In genomic region chr7:7819442-7820247, GRCh38 we compare ENCODE assay signal across 16 cellular contexts.
A peak's percentile ranks its signal among the peaks of the same experiment; 100 is the strongest.
DNase-seq lines count a peak whose midpoint lies in the region; ATAC-seq and TF ChIP-seq lines count a peak whose summit lies in the region.
"Had no signal": no experiment of that assay in that cellular context is flagged by ENCODE, and none has a peak within 500 bp of the region (broad histone marks: within the 10 kb centered on the region; RNA-seq: fewer than 3 reads in every experiment).

No MANE protein-coding gene starts in this region.

- no peaks in the 10 kb centered on the region for H3K9me3 ChIP-seq in body of pancreas
- H3K9me3 ChIP-seq: colonic mucosa had no signal

- ATAC-seq in GM19324 (IDR thresholded peaks at IDR 0.05; ENCODE audit: low FRiP score, unreplicated experiment) (peak; percentile 51), HG02798 (IDR thresholded peaks at IDR 0.05; ENCODE audit: poor library complexity, unreplicated experiment) (peak; percentile 47), HG03521 (IDR thresholded peaks at IDR 0.05; ENCODE audit: unreplicated experiment) (peak; percentile 36), body of pancreas (no peak)
- ATAC-seq: activated naive CD4-positive, alpha-beta T cell treated with anti-CD3 and anti-CD28 coated beads, Interleukin-2, amount 50 U/mL, for 72 hours; left ventricle myocardium superior had no signal

- no peak for TF ChIP-seq POLR2A in body of pancreas (IDR thresholded peaks at IDR 0.05)

- H3K27me3 Mint-ChIP-seq in Calu3 (ENCODE audit: unreplicated experiment): no peaks in the 10 kb centered on the region
- H3K27me3 Mint-ChIP-seq in activated CD4-positive, alpha-beta T cell treated with anti-CD3 and anti-CD28 coated beads, Interleukin-2, amount 10 ng/mL, durations not matched to agents 7 days and 5 days: no peaks in the 10 kb centered on the region

- no peaks in the 10 kb centered on the region for H3K36me3 Mint-ChIP-seq in Calu3 (ENCODE audit: insufficient read depth, unreplicated experiment)
- peaks cover 23% of the 10 kb centered on the region for H3K36me3 Mint-ChIP-seq in activated CD4-positive, alpha-beta T cell treated with anti-CD3 and anti-CD28 coated beads, Interleukin-2, amount 10 ng/mL, durations not matched to agents 7 days and 5 days (ENCODE audit: low read depth)

- peaks cover 10% of the 10 kb centered on the region for H3K4me1 ChIP-seq in body of pancreas
- H3K4me1 ChIP-seq: colonic mucosa had no signal

- H3K4me3 ChIP-seq in body of pancreas: no peak overlapping the region
- H3K4me3 ChIP-seq: colonic mucosa had no signal

- CTCF ChIA-PET in Calu3 (lab: Charles Lee): no interaction called here
- CTCF ChIA-PET in activated CD4-positive, alpha-beta T cell treated with anti-CD3 and anti-CD28 coated beads, Interleukin-2, amount 10 ng/mL, durations not matched to agents 7 days and 5 days (lab: Charles Lee): no interaction called here

- WGBS in body of pancreas, 2 donors: 77 to 80% methylated on average over 6 of the region's 6 CpGs

- peaks cover 38% of the 10 kb centered on the region for H3K4me1 Mint-ChIP-seq in Calu3 (ENCODE audit: low read depth, unreplicated experiment)
- H3K4me1 Mint-ChIP-seq in activated CD4-positive, alpha-beta T cell treated with anti-CD3 and anti-CD28 coated beads, Interleukin-2, amount 10 ng/mL, durations not matched to agents 7 days and 5 days: peaks cover 33% of the 10 kb centered on the region

- DNase-seq in Calu3 (no peak), NCI-H2171 treated with DMSO at 0.1 percent for 48 hours (lab: John Stamatoyannopoulos, UW) (no peak), GDM1 (lab: John Stamatoyannopoulos, UW) (no peak), body of pancreas (no peak)
- DNase-seq in activated CD4-positive, alpha-beta T cell treated with anti-CD3 and anti-CD28 coated beads, Interleukin-2, amount 10 ng/mL, durations not matched to agents 7 days and 5 days: no peak
- DNase-seq: activated CD4-positive, alpha-beta T cell treated with anti-CD3 and anti-CD28 coated beads, Interleukin-2, amount 50 U/mL, for 4 hours; colonic mucosa; DMS79 treated with DMSO at 0.1 percent for 48 hours; foreskin fibroblast; left ventricle myocardium superior; NCI-H748 treated with DMSO at 0.1 percent for 48 hours; stimulated activated naive CD4-positive, alpha-beta T cell treated with Interleukin-2 at 50 U/mL for 16 hours had no signal

- H3K4me3 Mint-ChIP-seq in Calu3 (ENCODE audit: low read depth, unreplicated experiment): no peak overlapping the region
- H3K4me3 Mint-ChIP-seq in activated CD4-positive, alpha-beta T cell treated with anti-CD3 and anti-CD28 coated beads, Interleukin-2, amount 10 ng/mL, durations not matched to agents 7 days and 5 days: no peak overlapping the region

- no TSS peak for BruUV-seq in Calu3 (replicated peaks; lab: Mats Ljungman, UMichigan)

- intact Hi-C loops in Calu3 (cut with micrococcal nuclease; ENCODE audit: unreplicated experiment) (no loop called here), body of pancreas (cut with DNase I) (no loop called here)

- no peak overlapping the region for H3K27ac ChIP-seq in body of pancreas
- H3K27ac ChIP-seq: colonic mucosa had no signal

- POLR2A ChIA-PET in activated CD4-positive, alpha-beta T cell treated with anti-CD3 and anti-CD28 coated beads, Interleukin-2, amount 10 ng/mL, durations not matched to agents 7 days and 5 days (lab: Charles Lee): no interaction called here

- TF ChIP-seq CTCF in Calu3 (IDR thresholded peaks at IDR 0.05; ENCODE audit: unreplicated experiment) (no peak), body of pancreas (IDR thresholded peaks at IDR 0.05) (no peak)

- H3K36me3 ChIP-seq in body of pancreas (replicated peaks in 1 of 2; ENCODE audit: insufficient read depth in 1 of 2, low read depth in 2 of 2): no peaks in the 10 kb centered on the region
- H3K36me3 ChIP-seq: colonic mucosa had no signal

- H3K27me3 ChIP-seq in body of pancreas: no peaks in the 10 kb centered on the region
- H3K27me3 ChIP-seq: colonic mucosa had no signal

- no peaks in the 10 kb centered on the region for H3K9me3 Mint-ChIP-seq in Calu3 (ENCODE audit: low read depth, unreplicated experiment)
- peaks cover 12% of the 10 kb centered on the region for H3K9me3 Mint-ChIP-seq in activated CD4-positive, alpha-beta T cell treated with anti-CD3 and anti-CD28 coated beads, Interleukin-2, amount 10 ng/mL, durations not matched to agents 7 days and 5 days

- peak overlapping the region; percentile 9 for H3K27ac Mint-ChIP-seq in Calu3 (ENCODE audit: unreplicated experiment)
- no peak overlapping the region for H3K27ac Mint-ChIP-seq in activated CD4-positive, alpha-beta T cell treated with anti-CD3 and anti-CD28 coated beads, Interleukin-2, amount 10 ng/mL, durations not matched to agents 7 days and 5 days
- H3K27ac Mint-ChIP-seq: activated naive CD4-positive, alpha-beta T cell treated with anti-CD3 and anti-CD28 coated beads, Interleukin-2, amount 50 U/mL, for 72 hours had no signal
